Comparison of ENCODE assay signal across 34 cellular contexts in genomic region chr19:19057317-19057716, GRCh38.
"Had no signal": no experiment of that assay in that cellular context is flagged by ENCODE, and none has a peak within 500 bp of the region (broad histone marks: within the 10 kb centered on the region; RNA-seq: fewer than 3 reads in every experiment).

No MANE protein-coding gene starts in this region.

- H3K27ac ChIP-seq: adrenal gland, body of pancreas, brain microvascular endothelial cell, breast epithelium, VCaP had no signal

- DNase-seq: activated B cell treated with CpG ODN at 0.5 μM for 24 hours; activated CD4-positive, alpha-beta memory T cell treated with anti-CD3 and anti-CD28 coated beads for 36 hours; activated CD4-positive, alpha-beta T cell treated with anti-CD3 and anti-CD28 coated beads for 4 hours; activated CD4-positive, alpha-beta T cell treated with anti-CD3 and anti-CD28 coated beads, Interleukin-2, amount 10 ng/mL, durations not matched to agents 24 days and 14 days; activated CD4-positive, alpha-beta T cell treated with anti-CD3 and anti-CD28 coated beads, Interleukin-2, amount 50 U/mL, for 1 hour; activated CD4-positive, alpha-beta T cell treated with anti-CD3 and anti-CD28 coated beads, Interleukin-2, amount 50 U/mL, for 4 hours; activated CD4-positive, CD25-positive, alpha-beta regulatory T cell treated with anti-CD3 and anti-CD28 coated beads, Interleukin-2, amount 50 U/mL, for 72 hours; activated CD8-positive, alpha-beta memory T cell treated with anti-CD3 and anti-CD28 coated beads, Interleukin-2, amount 50 U/mL, for 4 hours; activated CD8-positive, alpha-beta T cell treated with anti-CD3 and anti-CD28 coated beads for 36 hours; activated effector memory CD4-positive, alpha-beta T cell treated with anti-CD3 and anti-CD28 coated beads, Interleukin-2, amount 50 U/mL, for 16 hours; activated gamma-delta T cell treated with Interleukin-2 at 50 U/mL for 16 hours; activated naive CD4-positive, alpha-beta T cell; activated naive CD4-positive, alpha-beta T cell treated with anti-CD3 and anti-CD28 coated beads for 36 hours; activated naive CD4-positive, alpha-beta T cell treated with anti-CD3 and anti-CD28 coated beads, Interleukin-2, amount 50 U/mL, for 16 hours; activated naive CD8-positive, alpha-beta T cell treated with anti-CD3 and anti-CD28 coated beads for 36 hours; activated T-cell treated with anti-CD3 and anti-CD28 coated beads for 4 hours; activated T-cell treated with anti-CD3 and anti-CD28 coated beads, Interleukin-2, amount 50 U/mL, for 1 hour; activated T-cell treated with anti-CD3 and anti-CD28 coated beads, Interleukin-2, amount 50 U/mL, for 4 hours; activated T-cell treated with anti-CD3 and anti-CD28 coated beads, Interleukin-2, amount 50 U/mL, for 72 hours; adrenal gland; amniotic stem cell; aorta; body of pancreas; brain microvascular endothelial cell; central memory CD4-positive, alpha-beta T cell; T-helper 1 cell; T-helper 2 cell; T-helper 9 cell had no signal

- FAIRE-seq: astrocyte, TTC549 had no signal

- H3K27me3 ChIP-seq: adrenal gland, body of pancreas, brain microvascular endothelial cell, breast epithelium had no signal

- ATAC-seq: activated CD8-positive, alpha-beta T cell treated with anti-CD3 and anti-CD28 coated beads for 36 hours; activated naive CD4-positive, alpha-beta T cell treated with anti-CD3 and anti-CD28 coated beads, Interleukin-2, amount 50 U/mL, for 72 hours; activated T-cell treated with anti-CD3 and anti-CD28 coated beads, Interleukin-2, amount 50 U/mL, for 4 hours; activated T-cell treated with anti-CD3 and anti-CD28 coated beads, Interleukin-2, amount 50 U/mL, for 72 hours; activated T-helper 17 cell treated with anti-CD3 and anti-CD28 coated beads, Interleukin-2, amount 50 U/mL, for 72 hours; body of pancreas had no signal

- H3K4me1 ChIP-seq: breast epithelium had no signal

- H3K9me3 ChIP-seq: adrenal gland, body of pancreas, breast epithelium had no signal

- H3K4me3 ChIP-seq: adrenal gland, body of pancreas, breast epithelium had no signal

- H3K36me3 ChIP-seq: breast epithelium had no signal
